In the genomic region with DNA sequence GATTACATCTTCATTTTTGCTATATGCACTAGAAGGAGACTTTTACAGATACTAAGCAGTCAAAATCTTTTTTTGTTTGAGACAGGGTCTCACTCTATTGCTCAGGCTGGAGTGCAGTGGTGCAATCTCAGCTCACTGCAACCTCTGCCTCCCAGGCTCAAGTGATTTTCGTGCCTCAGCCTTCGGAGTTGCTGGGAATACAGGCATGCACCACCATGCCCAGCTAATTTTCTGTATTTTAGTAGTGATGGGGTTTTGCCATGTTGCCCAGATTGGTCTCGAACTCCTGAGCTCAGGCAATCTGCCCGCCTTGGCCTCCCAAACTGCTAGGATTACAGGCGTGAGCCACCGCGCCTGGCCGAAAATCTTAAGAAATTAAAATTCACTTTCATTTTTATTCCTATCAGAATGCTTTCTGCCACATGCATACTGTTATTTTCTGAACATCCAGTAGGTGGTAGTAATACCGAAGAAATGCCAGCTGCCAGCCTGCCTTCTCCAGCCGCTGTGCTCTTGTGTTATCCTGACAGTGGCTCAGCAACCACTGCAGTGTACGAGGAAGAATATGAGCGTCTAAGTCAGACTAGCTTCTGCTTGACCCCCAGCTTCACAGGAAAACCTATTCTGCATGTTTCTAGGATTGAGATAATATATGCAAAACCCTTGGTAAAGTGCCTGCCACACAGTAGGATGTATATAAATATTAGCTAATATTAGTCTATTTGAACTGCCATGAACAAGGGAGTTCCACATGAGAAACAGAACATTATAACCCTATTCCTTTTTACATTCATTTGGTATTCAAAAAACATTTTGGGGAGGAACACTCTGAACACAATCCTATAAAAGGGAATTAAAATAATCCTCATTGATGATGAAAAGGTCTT, we compare ENCODE assay signal across 9 cellular contexts. TPM values are rescaled to one million over a fixed set of nuclear protein-coding genes. Genes with fewer than 3 reads are reported as not detected.
DNase-seq lines count a peak whose midpoint lies in the region; ATAC-seq and TF ChIP-seq lines count a peak whose summit lies in the region.
"Had no signal": no experiment of that assay in that cellular context is flagged by ENCODE, and none has a peak within 500 bp of the region (broad histone marks: within the 10 kb centered on the region; RNA-seq: fewer than 3 reads in every experiment).

No MANE protein-coding gene starts in this region.

- no peaks in the 10 kb centered on the region for H3K27me3 ChIP-seq in CD4-positive, CD25-positive, alpha-beta regulatory T cell (ENCODE audit: control insufficient read depth, insufficient read depth, low read length)

- peaks cover 4 to 12% (median 6%) of the 10 kb centered on the region in 4 donors for H3K4me1 Mint-ChIP-seq in CD4-positive, CD25-positive, alpha-beta regulatory T cell
- peaks cover 28% of the 10 kb centered on the region for H3K4me1 Mint-ChIP-seq in endothelial cell (ENCODE audit: unreplicated experiment)

- H3K36me3 Mint-ChIP-seq in CD4-positive, CD25-positive, alpha-beta regulatory T cell = peaks cover 4% of the 10 kb centered on the region
- peaks cover 6% of the 10 kb centered on the region for H3K36me3 Mint-ChIP-seq in endothelial cell (ENCODE audit: low read depth, unreplicated experiment)

- H3K4me1 ChIP-seq in CD4-positive, CD25-positive, alpha-beta regulatory T cell (ENCODE audit: control insufficient read depth, insufficient read depth, low read length, poor library complexity, severe bottlenecking) = peaks cover 7% of the 10 kb centered on the region

- H3K27ac ChIP-seq in CD4-positive, CD25-positive, alpha-beta regulatory T cell (ENCODE audit: insufficient read depth, low read length, poor library complexity, severe bottlenecking) = no peak overlapping the region

- H3K9me3 Mint-ChIP-seq in CD4-positive, CD25-positive, alpha-beta regulatory T cell = peaks cover 0 to 3% (median 0%) of the 10 kb centered on the region in 7 donors
- no peaks in the 10 kb centered on the region for H3K9me3 Mint-ChIP-seq in endothelial cell (ENCODE audit: unreplicated experiment)
- H3K9me3 Mint-ChIP-seq: T-helper 1 cell treated with Interleukin-12 subunit alpha and Interleukin-12 subunit beta and Interleukin-4 antibody, amounts not matched to agents 30 μg/mL and 1 μg/mL, for 36 hours had no signal

- no peaks in the 10 kb centered on the region for H3K27me3 Mint-ChIP-seq in CD4-positive, CD25-positive, alpha-beta regulatory T cell
- no peaks in the 10 kb centered on the region for H3K27me3 Mint-ChIP-seq in endothelial cell (ENCODE audit: unreplicated experiment)

- peak overlapping the region in 3 of 4 donors; percentile 64 to 70 (median 65) for H3K4me3 Mint-ChIP-seq in CD4-positive, CD25-positive, alpha-beta regulatory T cell
- H3K4me3 Mint-ChIP-seq in endothelial cell (ENCODE audit: unreplicated experiment) = no peak overlapping the region
- H3K4me3 Mint-ChIP-seq: T-helper 1 cell treated with Interleukin-12 subunit alpha and Interleukin-12 subunit beta and Interleukin-4 antibody, amounts not matched to agents 30 μg/mL and 1 μg/mL, for 36 hours had no signal

- H3K36me3 ChIP-seq in CD4-positive, CD25-positive, alpha-beta regulatory T cell (ENCODE audit: control insufficient read depth, insufficient read depth, low read length) = no peaks in the 10 kb centered on the region

- H3K4me3 ChIP-seq in CD4-positive, CD25-positive, alpha-beta regulatory T cell (ENCODE audit: low read depth, low read length) = peak overlapping the region; percentile 31

- peak; percentile 72 for TF ChIP-seq CTCF in endothelial cell (IDR thresholded peaks at IDR 0.05; ENCODE audit: unreplicated experiment)

- DNase-seq in CD4-positive, CD25-positive, alpha-beta regulatory T cell = peak; percentile 25 to 78 (median 60)
- DNase-seq in NCI-H82 (lab: John Stamatoyannopoulos, UW) (peak; percentile 86), endothelial cell (ENCODE audit: low spot score) (peak; percentile 40), mucosa of gallbladder (ENCODE audit: low spot score) (peak; percentile 47)
- DNase-seq in activated CD8-positive, alpha-beta memory T cell treated with anti-CD3 and anti-CD28 coated beads for 24 hours = peak; percentile 68
- peak; percentile 31 for DNase-seq in stimulated activated naive CD8-positive, alpha-beta T cell treated with anti-CD3 and anti-CD28 coated beads, Interleukin-15, Interleukin-2, amounts not matched to agents 100 U/mL and 50 U/mL, for 24 hours

- H3K27ac Mint-ChIP-seq in CD4-positive, CD25-positive, alpha-beta regulatory T cell = peak overlapping the region; percentile 9 to 75 (median 74)
- no peak overlapping the region for H3K27ac Mint-ChIP-seq in endothelial cell (ENCODE audit: unreplicated experiment)
- H3K27ac Mint-ChIP-seq: T-helper 1 cell treated with Interleukin-12 subunit alpha and Interleukin-12 subunit beta and Interleukin-4 antibody, amounts not matched to agents 30 μg/mL and 1 μg/mL, for 36 hours had no signal

- peak; percentile 67 to 82 for ATAC-seq in CD4-positive, CD25-positive, alpha-beta regulatory T cell (ENCODE audit: low read depth in 2 of 2)
- ATAC-seq in GM19328 (IDR thresholded peaks at IDR 0.05; ENCODE audit: unreplicated experiment) (peak; percentile 77), HG03469 (IDR thresholded peaks at IDR 0.05; ENCODE audit: unreplicated experiment) (peak; percentile 48)
- ATAC-seq in stimulated activated naive CD8-positive, alpha-beta T cell treated with anti-CD3 and anti-CD28 coated beads, Interleukin-15, Interleukin-2, amounts not matched to agents 100 U/mL and 50 U/mL, for 24 hours = peak; percentile 80

- H3K9me3 ChIP-seq in CD4-positive, CD25-positive, alpha-beta regulatory T cell (ENCODE audit: control insufficient read depth in 2 of 2, low read length in 2 of 2) = no peaks in the 10 kb centered on the region

RNA-seq across cellular contexts. Expression of a gene that starts 54.2 kb away (rescaled TPM):
- 34.5 TPM for total RNA-seq in CD4-positive, CD25-positive, alpha-beta regulatory T cell
- polyA plus RNA-seq in CD4-positive, CD25-positive, alpha-beta regulatory T cell = 10 to 100 TPM; 31.5 to 40.2 (median 32.8) TPM
- 36.8 TPM for total RNA-seq in endothelial cell (ENCODE audit: unreplicated experiment)
- 20.2 TPM for total RNA-seq in mucosa of gallbladder

Comparison
In these comparisons a context has a peak if more than half of its experiments do, and no peak if none do; other contexts are left out.
1. DNase-seq: peak in every context shown above with its lines; median percentile 86 in NCI-H82; 68 in activated CD8-positive, alpha-beta memory T cell treated with anti-CD3 and anti-CD28 coated beads for 24 hours; 60 in CD4-positive, CD25-positive, alpha-beta regulatory T cell; 47 in mucosa of gallbladder; 40 in endothelial cell; 31 in stimulated activated naive CD8-positive, alpha-beta T cell treated with anti-CD3 and anti-CD28 coated beads, Interleukin-15, Interleukin-2, amounts not matched to agents 100 U/mL and 50 U/mL, for 24 hours.